ENCODE assay signal across 14 cellular contexts in the genomic region with DNA sequence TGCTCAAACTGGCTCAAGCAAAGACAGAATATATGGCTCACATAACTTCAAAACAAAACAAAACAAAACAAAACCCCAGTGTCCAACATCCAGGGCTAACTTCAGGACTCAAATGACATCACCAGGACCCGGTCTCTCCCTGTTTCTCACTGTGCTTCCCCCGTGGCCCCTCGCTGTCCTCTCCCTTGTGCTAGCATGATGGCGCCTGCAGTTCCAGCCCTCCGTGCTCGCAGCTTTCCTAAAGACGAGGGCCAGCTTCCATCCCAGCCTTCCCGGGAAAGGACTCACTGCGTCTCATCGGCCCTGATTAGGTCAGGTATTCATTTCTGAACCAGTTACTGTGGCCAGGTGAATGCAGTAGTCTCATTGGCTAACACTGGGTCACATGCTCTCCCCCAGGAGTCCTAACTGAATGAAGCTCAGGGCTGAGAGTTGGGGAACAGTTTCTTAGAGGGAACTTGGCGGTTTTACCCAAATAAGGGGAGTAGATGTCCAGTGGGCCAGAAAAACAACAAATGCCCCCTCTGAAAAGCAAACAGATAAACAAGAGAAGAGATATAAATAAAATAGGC. TPM values are rescaled to one million over a fixed set of nuclear protein-coding genes. Genes with fewer than 3 reads are reported as not detected.
A peak's percentile ranks its signal among the peaks of the same experiment; 100 is the strongest.
DNase-seq lines count a peak whose midpoint lies in the region; ATAC-seq, FAIRE-seq and TF ChIP-seq lines count a peak whose summit lies in the region.
"Had no signal": no experiment of that assay in that cellular context is flagged by ENCODE, and none has a peak within 500 bp of the region (broad histone marks: within the 10 kb centered on the region; RNA-seq: fewer than 3 reads in every experiment).

No MANE protein-coding gene starts in this region.

- H2BK5ac ChIP-seq in H9 (ENCODE audit: insufficient read length, low read length) = no peak overlapping the region

- H3T11ph ChIP-seq in H9 (ENCODE audit: low read length) = no peak overlapping the region

- no peak overlapping the region for H3K14ac ChIP-seq in H9 (ENCODE audit: insufficient read depth, low read length)

- WGBS in H9 (ENCODE audit: extremely low coverage, insufficient read length, low lambda C conversion rate) = no CpG with 5 or more reads among the region's 11 CpGs

- H2AFZ ChIP-seq in H9 (ENCODE audit: low read length) (no peak overlapping the region), astrocyte (ENCODE audit: low read depth, low read length) (no peak overlapping the region)

- H3K23ac ChIP-seq in H9 (ENCODE audit: insufficient read length, low read depth, low read length) = no peak overlapping the region

- TF ChIP-seq CTCF in H9 (conservative IDR thresholded peaks at IDR 0.05) (no peak), astrocyte (IDR thresholded peaks at IDR 0.05; ENCODE audit: insufficient read depth, low read depth, low read length) (no peak), osteocyte (IDR thresholded peaks at IDR 0.05) (no peak), left ventricle myocardium inferior (IDR thresholded peaks at IDR 0.05; ENCODE audit: borderline replicate concordance) (no peak), A673 (conservative IDR thresholded peaks at IDR 0.05; ENCODE audit: low read depth, low read length) (no peak)

- H3K4me3 Mint-ChIP-seq in H9 (no peak overlapping the region), astrocyte (ENCODE audit: unreplicated experiment) (no peak overlapping the region), osteocyte (ENCODE audit: unreplicated experiment) (no peak overlapping the region)
- H3K4me3 Mint-ChIP-seq: CD4-positive, alpha-beta memory T cell had no signal

- H3K79me1 ChIP-seq in H9 (ENCODE audit: insufficient read depth, low read depth, low read length, poor library complexity, severe bottlenecking) = no peaks in the 10 kb centered on the region

- no peak overlapping the region for H2BK20ac ChIP-seq in H9 (ENCODE audit: low read depth, low read length, poor library complexity, severe bottlenecking)

- H3K18ac ChIP-seq in H9 (ENCODE audit: insufficient read length, low read depth, low read length) = no peak overlapping the region

- peaks cover 13% of the 10 kb centered on the region for H3K27me3 Mint-ChIP-seq in H9 (ENCODE audit: low read depth)
- H3K27me3 Mint-ChIP-seq in astrocyte (ENCODE audit: low read depth, unreplicated experiment) = peaks cover 21% of the 10 kb centered on the region
- H3K27me3 Mint-ChIP-seq in osteocyte (ENCODE audit: unreplicated experiment) = peaks cover 19% of the 10 kb centered on the region

- BruUV-seq in A673 (replicated peaks; lab: Mats Ljungman, UMichigan) = no TSS peak

- no peak for FAIRE-seq in astrocyte (lab: Jason Lieb, UNC)
- FAIRE-seq: GM12891, H54 had no signal

- DNase-seq in H9 (peak; percentile 40), astrocyte (ENCODE audit: low read depth) (no peak), iPS DF 19.7 (ENCODE audit: low read depth, low spot score) (peak; percentile 12), osteocyte (ENCODE audit: extremely low spot score, unreplicated experiment) (peak; percentile 76), sciatic nerve (ENCODE audit: low spot score) (no peak), UCSD-AML1 (lab: John Stamatoyannopoulos, UW; ENCODE audit: unreplicated experiment) (no peak), left ventricle myocardium inferior (no peak), A673 (ENCODE audit: low spot score) (no peak)
- DNase-seq: BE2C; CD4-positive, alpha-beta memory T cell; DMS79 had no signal

- H3K27ac Mint-ChIP-seq in H9 = no peak overlapping the region; a peak in 1 of 7 replicates
- H3K27ac Mint-ChIP-seq in astrocyte (ENCODE audit: unreplicated experiment) = peak overlapping the region; percentile 41
- H3K27ac Mint-ChIP-seq in osteocyte (ENCODE audit: unreplicated experiment) = no peak overlapping the region
- H3K27ac Mint-ChIP-seq: CD4-positive, alpha-beta memory T cell had no signal

- no peaks in the 10 kb centered on the region for H3K36me3 Mint-ChIP-seq in H9 (ENCODE audit: insufficient read depth in 1 of 3, low read depth in 3 of 3)
- no peaks in the 10 kb centered on the region for H3K36me3 Mint-ChIP-seq in astrocyte (ENCODE audit: low read depth, unreplicated experiment)
- H3K36me3 Mint-ChIP-seq in osteocyte (ENCODE audit: unreplicated experiment) = no peaks in the 10 kb centered on the region
- H3K36me3 Mint-ChIP-seq: CD4-positive, alpha-beta memory T cell had no signal

- H3K36me3 ChIP-seq in astrocyte (ENCODE audit: insufficient read depth, low read length) = no peaks in the 10 kb centered on the region
- no peaks in the 10 kb centered on the region for H3K36me3 ChIP-seq in left ventricle myocardium inferior
- H3K36me3 ChIP-seq in A673 (ENCODE audit: insufficient read depth, low read length, poor library complexity, severe bottlenecking) = no peaks in the 10 kb centered on the region
- H3K36me3 ChIP-seq: BE2C had no signal

- no peak for ATAC-seq in sciatic nerve

- H4K20me1 ChIP-seq in H9 (ENCODE audit: control insufficient read depth, insufficient read depth, insufficient read length) = no peaks in the 10 kb centered on the region
- H4K20me1 ChIP-seq in astrocyte (ENCODE audit: insufficient read depth, low read length) = no peaks in the 10 kb centered on the region

- H3K9me3 Mint-ChIP-seq in H9 (no peaks in the 10 kb centered on the region; a peak in 2 of 5 replicates), astrocyte (ENCODE audit: unreplicated experiment) (no peaks in the 10 kb centered on the region), osteocyte (ENCODE audit: unreplicated experiment) (no peaks in the 10 kb centered on the region)

- H3K4me2 ChIP-seq in H9 (ENCODE audit: insufficient read depth, insufficient read length, low read length) = no peak overlapping the region
- H3K4me2 ChIP-seq in astrocyte (ENCODE audit: low read length) = no peak overlapping the region

- H3K56ac ChIP-seq in H9 (ENCODE audit: insufficient read length, low read depth, low read length) = no peak overlapping the region

- H4K5ac ChIP-seq in H9 (ENCODE audit: insufficient read length, low read depth, low read length) = no peak overlapping the region

- intact Hi-C loops in sciatic nerve (cut with DNase I) (no loop called here), left ventricle myocardium inferior (cut with micrococcal nuclease) (no loop called here), A673 (cut with micrococcal nuclease; ENCODE audit: unreplicated experiment) (no loop called here)

- POLR2A ChIA-PET in A673 (lab: Charles Lee; ENCODE audit: low non-redundant PET) = no interaction called here

- no peaks in the 10 kb centered on the region for H3K9me3 ChIP-seq in H9 (ENCODE audit: control insufficient read depth, low read depth, low read length)
- H3K9me3 ChIP-seq in astrocyte (ENCODE audit: insufficient read depth, low read depth, low read length) = peaks cover 2% of the 10 kb centered on the region
- no peaks in the 10 kb centered on the region for H3K9me3 ChIP-seq in left ventricle myocardium inferior (replicated peaks)
- no peaks in the 10 kb centered on the region for H3K9me3 ChIP-seq in A673 (ENCODE audit: low read depth, low read length, poor library complexity, severe bottlenecking)
- H3K9me3 ChIP-seq: BE2C had no signal

- H3K4me1 Mint-ChIP-seq in H9 (peaks cover 2% of the 10 kb centered on the region in 2 experiments; a peak in 2 of 4 replicates), astrocyte (ENCODE audit: low read depth, unreplicated experiment) (no peaks in the 10 kb centered on the region), osteocyte (ENCODE audit: unreplicated experiment) (no peaks in the 10 kb centered on the region)
- H3K4me1 Mint-ChIP-seq: CD4-positive, alpha-beta memory T cell had no signal

- no peaks in the 10 kb centered on the region for H3K4me1 ChIP-seq in H9 (ENCODE audit: insufficient read depth, low read length)
- H3K4me1 ChIP-seq in astrocyte (ENCODE audit: insufficient read depth, low read length) = no peaks in the 10 kb centered on the region
- no peaks in the 10 kb centered on the region for H3K4me1 ChIP-seq in left ventricle myocardium inferior
- H3K4me1 ChIP-seq in A673 (ENCODE audit: insufficient read depth, low read length, poor library complexity, severe bottlenecking) = no peaks in the 10 kb centered on the region
- H3K4me1 ChIP-seq: BE2C had no signal

- H3K4ac ChIP-seq in H9 (ENCODE audit: low read depth, low read length) = no peak overlapping the region

- H3K4me3 ChIP-seq in astrocyte (ENCODE audit: insufficient read depth, low read depth, low read length) = no peak overlapping the region
- no peak overlapping the region for H3K4me3 ChIP-seq in left ventricle myocardium inferior
- H3K4me3 ChIP-seq in A673 (ENCODE audit: low read depth, low read length, poor library complexity, severe bottlenecking) = no peak overlapping the region

- no peak overlapping the region for H2BK15ac ChIP-seq in H9 (ENCODE audit: low read depth, low read length)

- no peak overlapping the region for H2AK5ac ChIP-seq in H9 (ENCODE audit: insufficient read length, low read length)

- CTCF ChIA-PET in A673 (lab: Charles Lee) = no interaction called here

- H3K79me2 ChIP-seq in H9 (ENCODE audit: insufficient read depth, low read length) = no peaks in the 10 kb centered on the region
- H3K79me2 ChIP-seq in astrocyte (ENCODE audit: insufficient read depth, low read length) = no peaks in the 10 kb centered on the region

- H2BK12ac ChIP-seq in H9 (ENCODE audit: insufficient read length, low read depth, low read length) = no peak overlapping the region

- H3K27ac ChIP-seq in H9 (ENCODE audit: insufficient read length, low read depth, low read length) = no peak overlapping the region
- H3K27ac ChIP-seq in astrocyte (ENCODE audit: low read depth, low read length) = no peak overlapping the region
- H3K27ac ChIP-seq in left ventricle myocardium inferior (replicated peaks) = no peak overlapping the region
- H3K27ac ChIP-seq in A673 (ENCODE audit: low read depth, low read length, poor library complexity, severe bottlenecking) = no peak overlapping the region
- H3K27ac ChIP-seq: C4-2B had no signal

- no peaks in the 10 kb centered on the region for H3K27me3 ChIP-seq in H9 (ENCODE audit: insufficient read depth, low read length)
- H3K27me3 ChIP-seq in astrocyte (ENCODE audit: insufficient read depth, low read length) = no peaks in the 10 kb centered on the region
- peaks cover 8% of the 10 kb centered on the region for H3K27me3 ChIP-seq in left ventricle myocardium inferior (ENCODE audit: low read depth)
- no peaks in the 10 kb centered on the region for H3K27me3 ChIP-seq in A673 (replicated peaks; ENCODE audit: insufficient read depth, low read depth, low read length, poor library complexity)
- H3K27me3 ChIP-seq: BE2C had no signal

- no peak overlapping the region for H4K8ac ChIP-seq in H9 (replicated peaks; ENCODE audit: insufficient read length, low read depth, low read length)

- no peaks in the 10 kb centered on the region for H3K23me2 ChIP-seq in H9 (ENCODE audit: insufficient read length, low read depth, low read length, poor library complexity, severe bottlenecking)

- no peak overlapping the region for H3K9ac ChIP-seq in H9 (ENCODE audit: extremely low read depth, insufficient read length, low read length)
- H3K9ac ChIP-seq in astrocyte (ENCODE audit: low read length) = no peak overlapping the region

- H4K91ac ChIP-seq in H9 (ENCODE audit: insufficient read length, low read depth, low read length) = no peak overlapping the region

- no peak overlapping the region for H2BK120ac ChIP-seq in H9 (ENCODE audit: low read depth, low read length, poor library complexity, severe bottlenecking)

RNA-seq across cellular contexts. Expression of a gene that starts 33.0 kb away (rescaled TPM):
- 212 and 218 TPM in 2 replicates for total RNA-seq in H9 (2021)
- total RNA-seq in astrocyte = 101 and 109 TPM in 2 replicates
- 125 and 127 TPM in 2 replicates for total RNA-seq in osteocyte
- 46.9 TPM for total RNA-seq in sciatic nerve
- total RNA-seq in left ventricle myocardium inferior = 29.1 TPM
- 77.8 and 81.7 TPM in 2 replicates for total RNA-seq in A673 (2021)

Comparison
In these comparisons a context has a peak if more than half of its experiments do, and no peak if none do; other contexts are left out.
1. DNase-seq: peak in H9 (single experiment), iPS DF 19.7 (single experiment) and osteocyte (single experiment); none in astrocyte (single experiment), sciatic nerve (single experiment), UCSD-AML1 (single experiment), left ventricle myocardium inferior (single experiment) and A673 (single experiment).